In genomic region chr4:134906404-134907023, GRCh38 we compare ENCODE assay signal across 9 cellular contexts.
DNase-seq lines count a peak whose midpoint lies in the region; ATAC-seq and TF ChIP-seq lines count a peak whose summit lies in the region.
"Had no signal": no experiment of that assay in that cellular context is flagged by ENCODE, and none has a peak within 500 bp of the region (broad histone marks: within the 10 kb centered on the region; RNA-seq: fewer than 3 reads in every experiment).

No MANE protein-coding gene starts in this region.

- no peak for TF ChIP-seq POLR2A in gastrocnemius medialis (IDR thresholded peaks at IDR 0.05)

- H3K4me3 Mint-ChIP-seq in brain, result no peak overlapping the region
- H3K4me3 Mint-ChIP-seq in mesothelial cell of epicardium, result no peak overlapping the region
- no peak overlapping the region for H3K4me3 Mint-ChIP-seq in T-helper 2 cell treated with Interferon-gamma antibody and Interleukin-4, amounts not matched to agents 5 μg/mL and 100 μg/mL, for 36 hours
- H3K4me3 Mint-ChIP-seq: activated naive CD8-positive, alpha-beta T cell had no signal

- no peak overlapping the region for H3K4me3 ChIP-seq in gastrocnemius medialis

- in situ Hi-C loops in gastrocnemius medialis (cut with MboI; ENCODE audit: low sequenced_read_pairs in 4 of 4), result no loop called here

- ATAC-seq in gastrocnemius medialis (no peak), HG02870 (IDR thresholded peaks at IDR 0.05; ENCODE audit: unreplicated experiment) (no peak), GM21381 (IDR thresholded peaks at IDR 0.05; ENCODE audit: unreplicated experiment) (no peak)

- H3K36me3 ChIP-seq in gastrocnemius medialis, result no peaks in the 10 kb centered on the region

- intact Hi-C loops in gastrocnemius medialis (cut with DNase I; ENCODE audit: low total_unique reads), result no loop called here

- H3K27ac ChIP-seq in gastrocnemius medialis, result no peak overlapping the region

- H3K27ac Mint-ChIP-seq in brain (no peak overlapping the region), mesothelial cell of epicardium (no peak overlapping the region)
- H3K27ac Mint-ChIP-seq in T-helper 2 cell treated with Interferon-gamma antibody and Interleukin-4, amounts not matched to agents 5 μg/mL and 100 μg/mL, for 36 hours, result no peak overlapping the region
- H3K27ac Mint-ChIP-seq: activated naive CD8-positive, alpha-beta T cell had no signal

- H3K36me3 Mint-ChIP-seq in brain (no peaks in the 10 kb centered on the region), mesothelial cell of epicardium (no peaks in the 10 kb centered on the region)
- H3K36me3 Mint-ChIP-seq in T-helper 2 cell treated with Interferon-gamma antibody and Interleukin-4, amounts not matched to agents 5 μg/mL and 100 μg/mL, for 36 hours (ENCODE audit: low read depth), result no peaks in the 10 kb centered on the region
- H3K36me3 Mint-ChIP-seq: activated naive CD8-positive, alpha-beta T cell had no signal

- TF ChIP-seq CTCF in brain (conservative IDR thresholded peaks at IDR 0.05) (peak; percentile 63 to 72), mesothelial cell of epicardium (IDR thresholded peaks at IDR 0.05; ENCODE audit: unreplicated experiment) (peak; percentile 14), gastrocnemius medialis (IDR thresholded peaks at IDR 0.05 in 4 of 5, conservative IDR thresholded peaks at IDR 0.05 in 1 of 5) (no peak)

- H3K27me3 Mint-ChIP-seq in brain (peaks cover 3% of the 10 kb centered on the region), mesothelial cell of epicardium (ENCODE audit: low read depth) (no peaks in the 10 kb centered on the region)
- H3K27me3 Mint-ChIP-seq in T-helper 2 cell treated with Interferon-gamma antibody and Interleukin-4, amounts not matched to agents 5 μg/mL and 100 μg/mL, for 36 hours (ENCODE audit: low read depth), result no peaks in the 10 kb centered on the region
- H3K27me3 Mint-ChIP-seq: activated naive CD8-positive, alpha-beta T cell had no signal

- no peaks in the 10 kb centered on the region for H3K4me1 ChIP-seq in gastrocnemius medialis

- DNase-seq in ELR (ENCODE audit: low read depth), result peak; percentile 40
- DNase-seq in NAMALWA (ENCODE audit: low spot score), result peak; percentile 21
- DNase-seq in mesothelial cell of epicardium (ENCODE audit: low spot score in 2 of 2, unreplicated experiment in 2 of 2), result no peak
- DNase-seq in gastrocnemius medialis, result no peak
- no peak for DNase-seq in T-helper 2 cell treated with Interferon-gamma antibody and Interleukin-4, amounts not matched to agents 5 μg/mL and 100 μg/mL, for 36 hours (ENCODE audit: low spot score)

- H3K9me3 ChIP-seq in gastrocnemius medialis, result no peaks in the 10 kb centered on the region

- no peaks in the 10 kb centered on the region for H3K27me3 ChIP-seq in gastrocnemius medialis

- H3K9me3 Mint-ChIP-seq in brain, result peaks cover 0 to 2% (median 0%) of the 10 kb centered on the region in 5 experiments
- peaks cover 16% of the 10 kb centered on the region for H3K9me3 Mint-ChIP-seq in mesothelial cell of epicardium
- H3K9me3 Mint-ChIP-seq in T-helper 2 cell treated with Interferon-gamma antibody and Interleukin-4, amounts not matched to agents 5 μg/mL and 100 μg/mL, for 36 hours, result peaks cover 14% of the 10 kb centered on the region

- H3K4me1 Mint-ChIP-seq in brain, result no peaks in the 10 kb centered on the region
- H3K4me1 Mint-ChIP-seq in mesothelial cell of epicardium, result peaks cover 3% of the 10 kb centered on the region
- no peaks in the 10 kb centered on the region for H3K4me1 Mint-ChIP-seq in T-helper 2 cell treated with Interferon-gamma antibody and Interleukin-4, amounts not matched to agents 5 μg/mL and 100 μg/mL, for 36 hours (ENCODE audit: low read depth)

Comparison
In these comparisons a context has a peak if more than half of its experiments do, and no peak if none do; other contexts are left out.
1. DNase-seq: peak in ELR (single experiment) and NAMALWA (single experiment); none in mesothelial cell of epicardium (0 of 2), gastrocnemius medialis (0 of 2) and T-helper 2 cell treated with Interferon-gamma antibody and Interleukin-4, amounts not matched to agents 5 μg/mL and 100 μg/mL, for 36 hours (single experiment).
2. CTCF ChIP-seq: peak in brain (2 of 2) and mesothelial cell of epicardium (single experiment); none in gastrocnemius medialis (0 of 5).